In genomic region chr11:24709928-24710565, GRCh38 we compare ENCODE assay signal across 24 cellular contexts.
"Had no signal": no experiment of that assay in that cellular context is flagged by ENCODE, and none has a peak within 500 bp of the region (broad histone marks: within the 10 kb centered on the region; RNA-seq: fewer than 3 reads in every experiment).

No MANE protein-coding gene starts in this region.

- ATAC-seq: activated T-cell treated with anti-CD3 and anti-CD28 coated beads, Interleukin-2, amount 50 U/mL, for 4 hours; activated T-helper 17 cell treated with anti-CD3 and anti-CD28 coated beads, Interleukin-2, amount 50 U/mL, for 72 hours; Panc1; Right ventricle myocardium inferior had no signal

- H3K36me3 Mint-ChIP-seq: activated CD4-positive, alpha-beta memory T cell treated with anti-CD3 and anti-CD28 coated beads for 36 hours; activated naive CD8-positive, alpha-beta T cell treated with anti-CD3 and anti-CD28 coated beads, Interleukin-2, amount 10 ng/mL, durations not matched to agents 7 days and 5 days had no signal

- H3K4me3 ChIP-seq: breast epithelium had no signal

- H3K27me3 Mint-ChIP-seq: activated B cell treated with CpG ODN at 0.5 μM for 24 hours; activated CD4-positive, alpha-beta memory T cell treated with anti-CD3 and anti-CD28 coated beads for 36 hours; activated CD4-positive, alpha-beta T cell treated with anti-CD3 and anti-CD28 coated beads, Interleukin-2, amount 10 ng/mL, durations not matched to agents 24 days and 14 days; activated naive CD8-positive, alpha-beta T cell treated with anti-CD3 and anti-CD28 coated beads, Interleukin-2, amount 10 ng/mL, durations not matched to agents 7 days and 5 days; activated T-helper 17 cell treated with anti-CD3 and anti-CD28 coated beads, Interleukin-2, amount 50 U/mL, for 72 hours had no signal

- H3K9me3 Mint-ChIP-seq: activated B cell treated with CpG ODN at 0.5 μM for 24 hours had no signal

- H3K4me1 Mint-ChIP-seq: activated B cell treated with CpG ODN at 0.5 μM for 24 hours; activated CD4-positive, alpha-beta T cell treated with anti-CD3 and anti-CD28 coated beads, Interleukin-2, amount 10 ng/mL, durations not matched to agents 24 days and 14 days; activated naive CD8-positive, alpha-beta T cell treated with anti-CD3 and anti-CD28 coated beads, Interleukin-2, amount 10 ng/mL, durations not matched to agents 7 days and 5 days; activated T-helper 17 cell treated with anti-CD3 and anti-CD28 coated beads, Interleukin-2, amount 50 U/mL, for 72 hours had no signal

- H3K4me3 Mint-ChIP-seq: activated B cell treated with CpG ODN at 0.5 μM for 24 hours; activated CD4-positive, alpha-beta memory T cell treated with anti-CD3 and anti-CD28 coated beads for 36 hours; activated CD4-positive, alpha-beta T cell treated with anti-CD3 and anti-CD28 coated beads, Interleukin-2, amount 10 ng/mL, durations not matched to agents 24 days and 14 days; activated naive CD8-positive, alpha-beta T cell treated with anti-CD3 and anti-CD28 coated beads, Interleukin-2, amount 10 ng/mL, durations not matched to agents 7 days and 5 days; activated T-cell treated with anti-CD3 and anti-CD28 coated beads, Interleukin-2, amount 50 U/mL, for 4 hours; activated T-helper 17 cell treated with anti-CD3 and anti-CD28 coated beads, Interleukin-2, amount 50 U/mL, for 72 hours; T-helper 1 cell treated with Interleukin-12 subunit alpha and Interleukin-12 subunit beta and Interleukin-4 antibody, amounts not matched to agents 30 μg/mL and 1 μg/mL, for 36 hours had no signal

- H3K27ac Mint-ChIP-seq: activated B cell treated with CpG ODN at 0.5 μM for 24 hours; activated CD4-positive, alpha-beta memory T cell treated with anti-CD3 and anti-CD28 coated beads for 36 hours; activated CD4-positive, alpha-beta T cell treated with anti-CD3 and anti-CD28 coated beads, Interleukin-2, amount 10 ng/mL, durations not matched to agents 24 days and 14 days; activated naive CD8-positive, alpha-beta T cell treated with anti-CD3 and anti-CD28 coated beads, Interleukin-2, amount 10 ng/mL, durations not matched to agents 7 days and 5 days; activated T-helper 17 cell treated with anti-CD3 and anti-CD28 coated beads, Interleukin-2, amount 50 U/mL, for 72 hours; T-helper 1 cell treated with Interleukin-12 subunit alpha and Interleukin-12 subunit beta and Interleukin-4 antibody, amounts not matched to agents 30 μg/mL and 1 μg/mL, for 36 hours had no signal

- H3K9me3 ChIP-seq: adrenal gland, breast epithelium had no signal

- H3K27ac ChIP-seq: adrenal gland, breast epithelium had no signal

- H3K4me1 ChIP-seq: adrenal gland, breast epithelium had no signal

- DNase-seq: activated B cell treated with CpG ODN at 0.5 μM for 24 hours; activated CD4-positive, alpha-beta memory T cell treated with anti-CD3 and anti-CD28 coated beads for 36 hours; activated CD4-positive, alpha-beta T cell treated with anti-CD3 and anti-CD28 coated beads for 1 hour; activated CD4-positive, alpha-beta T cell treated with anti-CD3 and anti-CD28 coated beads, Interleukin-2, amount 10 ng/mL, durations not matched to agents 24 days and 14 days; activated CD8-positive, alpha-beta memory T cell treated with anti-CD3 and anti-CD28 coated beads for 24 hours; activated gamma-delta T cell; activated naive CD4-positive, alpha-beta T cell treated with anti-CD3 and anti-CD28 coated beads, Interleukin-2, amount 50 U/mL, for 16 hours; activated naive CD8-positive, alpha-beta T cell treated with anti-CD3 and anti-CD28 coated beads, Interleukin-2, amount 10 ng/mL, durations not matched to agents 7 days and 5 days; activated T-cell treated with anti-CD3 and anti-CD28 coated beads, Interleukin-2, amount 50 U/mL, for 4 hours; adrenal gland; anterior cingulate cortex; caudate nucleus; NCI-H1105 treated with DMSO at 0.1 percent for 48 hours; NCI-H1694; NCI-H2029 treated with DMSO at 0.1 percent for 48 hours; NCI-H345; NCI-H510A; NCI-H526 treated with DMSO at 0.1 percent for 48 hours; RPMI8226 had no signal

- H3K27me3 ChIP-seq: adrenal gland, breast epithelium had no signal

- H3K36me3 ChIP-seq: adrenal gland, breast epithelium had no signal
